ENCODE assay signal across 32 cellular contexts in the genomic region with DNA sequence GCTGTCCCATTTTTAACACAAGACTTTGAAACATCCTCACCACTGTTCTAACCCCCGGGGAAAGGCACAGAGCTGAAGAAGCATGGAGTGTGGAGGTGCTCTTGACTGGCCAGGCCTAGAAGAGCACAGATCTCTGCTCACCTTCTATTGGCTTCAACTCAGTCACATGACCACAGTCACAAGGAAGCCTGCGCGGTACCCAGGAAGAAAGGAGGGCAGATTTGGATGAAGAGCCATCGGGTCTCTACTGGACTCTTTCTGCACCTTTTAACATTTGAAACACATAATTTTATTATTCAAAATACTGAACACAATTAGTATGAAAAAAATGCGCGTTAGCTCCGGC.
"Had no signal": no experiment of that assay in that cellular context is flagged by ENCODE, and none has a peak within 500 bp of the region (broad histone marks: within the 10 kb centered on the region; RNA-seq: fewer than 3 reads in every experiment).

No MANE protein-coding gene starts in this region.

- H3K9ac ChIP-seq: parathyroid adenoma had no signal

- FAIRE-seq: colon, frontal cortex, islet of Langerhans, small intestine had no signal

- H3K27me3 ChIP-seq: breast epithelium, left lung, thyroid gland, upper lobe of left lung had no signal

- H3K4me1 ChIP-seq: breast epithelium, esophagus squamous epithelium, left lung, lower lobe of right lung, psoas muscle, sigmoid colon, thyroid gland, upper lobe of left lung had no signal

- H3K27ac ChIP-seq: breast epithelium, esophagus squamous epithelium, left lung, lower lobe of right lung, parathyroid adenoma, psoas muscle, sigmoid colon, thyroid gland, upper lobe of left lung, WERI-Rb-1 had no signal

- H2AFZ ChIP-seq: parathyroid adenoma had no signal

- H3K79me2 ChIP-seq: parathyroid adenoma had no signal

- H3K36me3 ChIP-seq: breast epithelium, esophagus squamous epithelium, left lung, lower lobe of right lung, sigmoid colon, thyroid gland, upper lobe of left lung, WERI-Rb-1 had no signal

- DNase-seq: activated CD4-positive, alpha-beta memory T cell treated with anti-CD3 and anti-CD28 coated beads, Interleukin-2, amount 10 ng/mL, durations not matched to agents 7 days and 5 days; activated CD4-positive, alpha-beta T cell treated with anti-CD3 and anti-CD28 coated beads, Interleukin-2, amount 10 ng/mL, durations not matched to agents 24 days and 14 days; activated CD4-positive, CD25-positive, alpha-beta regulatory T cell treated with anti-CD3 and anti-CD28 coated beads, Interleukin-2, amount 50 U/mL, for 72 hours; activated CD8-positive, alpha-beta memory T cell treated with anti-CD3 and anti-CD28 coated beads, Interleukin-2, amount 50 U/mL, for 48 hours; activated gamma-delta T cell treated with Interleukin-2 at 50 U/mL for 16 hours; activated naive CD4-positive, alpha-beta T cell treated with anti-CD3 and anti-CD28 coated beads, Interleukin-2, amount 50 U/mL, for 16 hours; activated T-cell treated with anti-CD3 and anti-CD28 coated beads, Interleukin-2, amount 50 U/mL, for 24 hours; dermis blood vessel endothelial cell; effector CD4-positive, alpha-beta T cell; esophagus squamous epithelium; glutamatergic neuron; left lung; lower lobe of right lung; naive thymus-derived CD8-positive, alpha-beta T cell; occipital lobe; psoas muscle; sigmoid colon; small intestine; stimulated activated CD4-positive, alpha-beta T cell treated with anti-CD3 and anti-CD28 coated beads, Interleukin-1b, Interleukin-23, amount 100 ng/mL, for 48 hours; stimulated activated CD4-positive, alpha-beta T cell treated with anti-CD3 and anti-CD28 coated beads, Interleukin-4, amount 100 ng/mL, for 4 hours; stimulated activated CD8-positive, alpha-beta memory T cell treated with anti-CD3 and anti-CD28 coated beads, Interleukin-4, amount 100 ng/mL, for 48 hours; stimulated activated naive CD8-positive, alpha-beta T cell treated with anti-CD3 and anti-CD28 coated beads, Interleukin-15, amount 100 ng/mL, for 72 hours; substantia nigra; thyroid gland; upper lobe of left lung; WERI-Rb-1 had no signal

- H3K4me3 ChIP-seq: breast epithelium, esophagus squamous epithelium, left lung, lower lobe of right lung, psoas muscle, sigmoid colon, thyroid gland, upper lobe of left lung had no signal

- ATAC-seq: left lung; lower lobe of right lung; naive thymus-derived CD8-positive, alpha-beta T cell; psoas muscle; stimulated activated memory B cell treated with anti-CD40 and anti-IgM and Interleukin-4, amounts not matched to agents 10 μg/mL and 1 μg/mL and 100 μg/mL, for 72 hours; stimulated activated naive CD8-positive, alpha-beta T cell treated with anti-CD3 and anti-CD28 coated beads, Interleukin-15, amount 100 ng/mL, for 72 hours had no signal

- H3K9me3 ChIP-seq: breast epithelium, esophagus squamous epithelium, left lung, lower lobe of right lung, psoas muscle, sigmoid colon, thyroid gland, upper lobe of left lung had no signal
